ENCODE assay signal across 2 cellular contexts in genomic region chr12:124302241-124302806, GRCh38.
TF ChIP-seq lines count a peak whose summit lies in the region.

No MANE protein-coding gene starts in this region.

TF ChIP-seq in HEK293, 187 proteins besides CTCF, POLR2A, EP300 and RAD21 (continued from another document):
- TF ChIP-seq, protein P1, sequence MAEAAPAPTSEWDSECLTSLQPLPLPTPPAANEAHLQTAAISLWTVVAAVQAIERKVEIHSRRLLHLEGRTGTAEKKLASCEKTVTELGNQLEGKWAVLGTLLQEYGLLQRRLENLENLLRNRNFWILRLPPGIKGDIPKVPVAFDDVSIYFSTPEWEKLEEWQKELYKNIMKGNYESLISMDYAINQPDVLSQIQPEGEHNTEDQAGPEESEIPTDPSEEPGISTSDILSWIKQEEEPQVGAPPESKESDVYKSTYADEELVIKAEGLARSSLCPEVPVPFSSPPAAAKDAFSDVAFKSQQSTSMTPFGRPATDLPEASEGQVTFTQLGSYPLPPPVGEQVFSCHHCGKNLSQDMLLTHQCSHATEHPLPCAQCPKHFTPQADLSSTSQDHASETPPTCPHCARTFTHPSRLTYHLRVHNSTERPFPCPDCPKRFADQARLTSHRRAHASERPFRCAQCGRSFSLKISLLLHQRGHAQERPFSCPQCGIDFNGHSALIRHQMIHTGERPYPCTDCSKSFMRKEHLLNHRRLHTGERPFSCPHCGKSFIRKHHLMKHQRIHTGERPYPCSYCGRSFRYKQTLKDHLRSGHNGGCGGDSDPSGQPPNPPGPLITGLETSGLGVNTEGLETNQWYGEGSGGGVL (tag by site-specific recombination; IDR thresholded peaks at IDR 0.05) = no peak
- TF ChIP-seq ZNF37A (tag by site-specific recombination; IDR thresholded peaks at IDR 0.05) = no peak

TF ChIP-seq in H1, 55 proteins besides CTCF, POLR2A, EP300 and RAD21 (continued from another document):
- TF ChIP-seq SP2 (IDR thresholded peaks at IDR 0.05; ENCODE audit: low read length) = no peak
- no peak for TF ChIP-seq HDAC2 (IDR thresholded peaks at IDR 0.05; ENCODE audit: borderline replicate concordance in 1 of 2, low read depth in 2 of 2, low read length in 2 of 2)
- no peak for TF ChIP-seq BACH1 (IDR thresholded peaks at IDR 0.05; ENCODE audit: low read length)
- no peak for TF ChIP-seq RFX5 (IDR thresholded peaks at IDR 0.05; ENCODE audit: borderline replicate concordance, low read depth, low read length)
- TF ChIP-seq CTBP2 (IDR thresholded peaks at IDR 0.05; ENCODE audit: borderline replicate concordance, insufficient read depth, insufficient read length, low read length) = no peak
- TF ChIP-seq E2F6 (IDR thresholded peaks at IDR 0.05) = no peak
- TF ChIP-seq TEAD4 (IDR thresholded peaks at IDR 0.05; ENCODE audit: low read depth, low read length) = no peak
- TF ChIP-seq KDM5A (IDR thresholded peaks at IDR 0.05; ENCODE audit: low read length) = no peak
- no peak for TF ChIP-seq SIX5 (IDR thresholded peaks at IDR 0.05; ENCODE audit: low read depth, low read length)
- no peak for TF ChIP-seq FOSL1 (IDR thresholded peaks at IDR 0.05; ENCODE audit: insufficient read depth, low read depth, low read length)
- TF ChIP-seq CHD1 (IDR thresholded peaks at IDR 0.05; ENCODE audit: low read depth, low read length) = no peak
TF ChIP-seq in H1: peak in this region for 0.
